ENCODE assay signal across 17 cellular contexts in genomic region chr18:36212978-36213303, GRCh38. TPM values are rescaled to one million over a fixed set of nuclear protein-coding genes. Genes with fewer than 3 reads are reported as not detected.
DNase-seq lines count a peak whose midpoint lies in the region; ATAC-seq and TF ChIP-seq lines count a peak whose summit lies in the region.
"Had no signal": no experiment of that assay in that cellular context is flagged by ENCODE, and none has a peak within 500 bp of the region (broad histone marks: within the 10 kb centered on the region; RNA-seq: fewer than 3 reads in every experiment).

No MANE protein-coding gene starts in this region.

- TF ChIP-seq CTCF in RWPE1 (conservative IDR thresholded peaks at IDR 0.05; ENCODE audit: low read depth) (no peak), esophagus muscularis mucosa (IDR thresholded peaks at IDR 0.05) (no peak), mesothelial cell of epicardium (IDR thresholded peaks at IDR 0.05; ENCODE audit: unreplicated experiment) (no peak)

- no peak for DNase-seq in RWPE1 (ENCODE audit: low spot score)
- DNase-seq in esophagus muscularis mucosa (ENCODE audit: extremely low spot score) = peak; percentile 84
- no peak for DNase-seq in mesothelial cell of epicardium (ENCODE audit: low spot score in 2 of 2, unreplicated experiment in 2 of 2)
- DNase-seq in sciatic nerve (ENCODE audit: low spot score) = no peak
- DNase-seq in stimulated activated CD8-positive, alpha-beta memory T cell treated with anti-CD3 and anti-CD28 coated beads, Interleukin-4, amount 100 ng/mL, for 48 hours = no peak
- no peak for DNase-seq in activated CD4-positive, alpha-beta memory T cell treated with anti-CD3 and anti-CD28 coated beads, Interleukin-2, amount 10 ng/mL, durations not matched to agents 7 days and 5 days
- no peak for DNase-seq in MV-4-11 (lab: John Stamatoyannopoulos, UW)
- DNase-seq: DMS 273 treated with DMSO at 0.1 percent for 48 hours, GF-D8, GOT3, Karpas-422, MG63, NCI-H1092 treated with DMSO at 0.1 percent for 48 hours, NCI-H524 treated with DMSO at 0.1 percent for 48 hours had no signal

- 47% methylated on average over 7 of the region's 7 CpGs for WGBS in esophagus muscularis mucosa

- no peaks in the 10 kb centered on the region for H3K27me3 Mint-ChIP-seq in mesothelial cell of epicardium (ENCODE audit: low read depth)
- no peaks in the 10 kb centered on the region for H3K27me3 Mint-ChIP-seq in activated CD4-positive, alpha-beta memory T cell treated with anti-CD3 and anti-CD28 coated beads, Interleukin-2, amount 10 ng/mL, durations not matched to agents 7 days and 5 days

- H3K27me3 ChIP-seq in esophagus muscularis mucosa = no peaks in the 10 kb centered on the region
- H3K27me3 ChIP-seq: MG63 had no signal

- POLR2A ChIA-PET in RWPE1 (lab: Yijun Ruan, JAX; ENCODE audit: low non-redundant PET) = no interaction called here
- POLR2A ChIA-PET in activated CD4-positive, alpha-beta memory T cell treated with anti-CD3 and anti-CD28 coated beads, Interleukin-2, amount 10 ng/mL, durations not matched to agents 7 days and 5 days (lab: Charles Lee) = no interaction called here

- CTCF ChIA-PET in RWPE1 (lab: Yijun Ruan, JAX) = no interaction called here
- CTCF ChIA-PET in activated CD4-positive, alpha-beta memory T cell treated with anti-CD3 and anti-CD28 coated beads, Interleukin-2, amount 10 ng/mL, durations not matched to agents 7 days and 5 days (lab: Charles Lee) = interaction anchor here (0.6 kb wide), 1 partner anchor 40 kb away, joined by 3 read pairs; no protein-coding TSS in a partner anchor

- H3K36me3 Mint-ChIP-seq in mesothelial cell of epicardium = peaks cover 9% of the 10 kb centered on the region
- H3K36me3 Mint-ChIP-seq in activated CD4-positive, alpha-beta memory T cell treated with anti-CD3 and anti-CD28 coated beads, Interleukin-2, amount 10 ng/mL, durations not matched to agents 7 days and 5 days (ENCODE audit: low read depth) = no peaks in the 10 kb centered on the region

- H3K27ac ChIP-seq in RWPE1 = peak overlapping the region; percentile 11; the same call in 1 of the 2 replicates
- H3K27ac ChIP-seq in esophagus muscularis mucosa (replicated peaks in 1 of 4) = peak overlapping the region in 3 of 4 donors; percentile 16 to 50 (median 31)
- H3K27ac ChIP-seq: A549, C4-2B had no signal

- H3K9me3 Mint-ChIP-seq in mesothelial cell of epicardium = peaks cover 9% of the 10 kb centered on the region
- no peaks in the 10 kb centered on the region for H3K9me3 Mint-ChIP-seq in activated CD4-positive, alpha-beta memory T cell treated with anti-CD3 and anti-CD28 coated beads, Interleukin-2, amount 10 ng/mL, durations not matched to agents 7 days and 5 days

- H3K4me1 Mint-ChIP-seq in mesothelial cell of epicardium = peaks cover 8% of the 10 kb centered on the region
- H3K4me1 Mint-ChIP-seq in activated CD4-positive, alpha-beta memory T cell treated with anti-CD3 and anti-CD28 coated beads, Interleukin-2, amount 10 ng/mL, durations not matched to agents 7 days and 5 days = no peaks in the 10 kb centered on the region

- TF ChIP-seq POLR2A in esophagus muscularis mucosa (IDR thresholded peaks at IDR 0.05; ENCODE audit: low read depth) = no peak

- H3K27ac Mint-ChIP-seq in mesothelial cell of epicardium = peak overlapping the region; percentile 51
- no peak overlapping the region for H3K27ac Mint-ChIP-seq in activated CD4-positive, alpha-beta memory T cell treated with anti-CD3 and anti-CD28 coated beads, Interleukin-2, amount 10 ng/mL, durations not matched to agents 7 days and 5 days

- no peak for TF ChIP-seq EP300 in esophagus muscularis mucosa (IDR thresholded peaks at IDR 0.05)

- H3K36me3 ChIP-seq in esophagus muscularis mucosa = no peaks in the 10 kb centered on the region

- intact Hi-C loops in esophagus muscularis mucosa (cut with DNase I) = no loop called here
- intact Hi-C loops in sciatic nerve (cut with DNase I) = no loop called here

- peaks cover 3 to 17% (median 15%) of the 10 kb centered on the region in 4 donors for H3K4me1 ChIP-seq in esophagus muscularis mucosa
- H3K4me1 ChIP-seq: A549 had no signal

- peak; percentile 75 for ATAC-seq in sciatic nerve
- no peak for ATAC-seq in GM18909 (IDR thresholded peaks at IDR 0.05; ENCODE audit: poor library complexity, unreplicated experiment)
- ATAC-seq: A549 had no signal

- peaks cover 0 to 5% (median 0%) of the 10 kb centered on the region in 4 donors for H3K9me3 ChIP-seq in esophagus muscularis mucosa
- H3K9me3 ChIP-seq: A549, MG63 had no signal

- peak overlapping the region in 2 of 4 donors; percentile 9 to 12 for H3K4me3 ChIP-seq in esophagus muscularis mucosa
- H3K4me3 ChIP-seq: A549, MG63 had no signal

- H3K4me3 Mint-ChIP-seq in mesothelial cell of epicardium = no peak overlapping the region
- no peak overlapping the region for H3K4me3 Mint-ChIP-seq in activated CD4-positive, alpha-beta memory T cell treated with anti-CD3 and anti-CD28 coated beads, Interleukin-2, amount 10 ng/mL, durations not matched to agents 7 days and 5 days

RNA-seq across cellular contexts. Expression of gene MOCOS, which starts 25.6 kb away (rescaled TPM):
- total RNA-seq in esophagus muscularis mucosa = 1 to 10 TPM in 3 of 4 donors, under 1 TPM in 1; 0.98 to 1.7 (median 1.4) TPM
- total RNA-seq in mesothelial cell of epicardium = 2.2 to 3.2 TPM (median 3.2 TPM) in 3 replicates
- 6.4 TPM for total RNA-seq in sciatic nerve
- under 1 TPM; 0.15 to 0.25 TPM for total RNA-seq in activated CD4-positive, alpha-beta memory T cell treated with anti-CD3 and anti-CD28 coated beads, Interleukin-2, amount 10 ng/mL, durations not matched to agents 7 days and 5 days
